ENCODE assay signal across 35 cellular contexts in the genomic region with DNA sequence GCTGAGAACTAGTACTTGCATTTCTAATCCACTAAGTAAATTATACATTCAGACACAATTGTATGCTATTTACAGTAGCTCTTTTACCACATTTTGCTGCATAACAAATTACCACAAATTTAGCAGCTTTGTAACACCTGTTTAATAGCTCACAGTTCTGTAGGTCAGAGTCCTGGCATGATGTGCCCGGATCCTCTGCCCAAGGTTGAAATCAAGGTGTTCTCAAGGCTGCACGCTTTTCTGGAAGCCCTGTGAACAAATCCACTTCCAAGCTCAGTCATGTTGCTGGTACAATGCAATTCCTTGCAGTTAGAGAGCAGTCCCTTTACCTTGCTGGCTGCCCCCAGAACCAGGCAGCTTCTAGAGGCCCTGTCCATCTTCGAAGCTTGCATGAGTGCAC.
"Had no signal": no experiment of that assay in that cellular context is flagged by ENCODE, and none has a peak within 500 bp of the region (broad histone marks: within the 10 kb centered on the region; RNA-seq: fewer than 3 reads in every experiment).

No MANE protein-coding gene starts in this region.

- DNase-seq: Karpas-422, Kasumi-1, KBM-7, KG1, MG63, MM.1S, MV-4-11, NCI-H1048, NCI-H1092, NCI-H1092 treated with DMSO at 0.1 percent for 48 hours, NCI-H1105, NCI-H1105 treated with DMSO at 0.1 percent for 48 hours, NCI-H1417, NCI-H1417 treated with DMSO at 0.1 percent for 48 hours, NCI-H1436, NCI-H1436 treated with DMSO at 0.1 percent for 48 hours, NCI-H146, NCI-H1694, NCI-H1694 treated with DMSO at 0.1 percent for 48 hours, NCI-H187, NCI-H187 treated with DMSO at 0.1 percent for 48 hours, NCI-H1930, NCI-H2029, NCI-H2029 treated with DMSO at 0.1 percent for 48 hours, NCI-H2081, NCI-H2081 treated with DMSO at 0.1 percent for 48 hours, NCI-H2107, NCI-H2171, NCI-H2171 treated with DMSO at 0.1 percent for 48 hours, NCI-H2227 treated with DMSO at 0.1 percent for 48 hours, NCI-H226, NCI-H345, NCI-H446, NCI-H446 treated with DMSO at 0.1 percent for 48 hours had no signal

- H3K36me3 ChIP-seq: MG63 had no signal

- H3K27ac ChIP-seq: KMS-11 had no signal

- H3K27me3 ChIP-seq: MG63 had no signal

- H3K9ac ChIP-seq: KMS-11 had no signal

- H3K4me3 ChIP-seq: MG63 had no signal

- H3K4me2 ChIP-seq: KMS-11 had no signal

- H3K9me3 ChIP-seq: MG63 had no signal
